23 cellular contexts compared by ENCODE assay signal in the genomic region with DNA sequence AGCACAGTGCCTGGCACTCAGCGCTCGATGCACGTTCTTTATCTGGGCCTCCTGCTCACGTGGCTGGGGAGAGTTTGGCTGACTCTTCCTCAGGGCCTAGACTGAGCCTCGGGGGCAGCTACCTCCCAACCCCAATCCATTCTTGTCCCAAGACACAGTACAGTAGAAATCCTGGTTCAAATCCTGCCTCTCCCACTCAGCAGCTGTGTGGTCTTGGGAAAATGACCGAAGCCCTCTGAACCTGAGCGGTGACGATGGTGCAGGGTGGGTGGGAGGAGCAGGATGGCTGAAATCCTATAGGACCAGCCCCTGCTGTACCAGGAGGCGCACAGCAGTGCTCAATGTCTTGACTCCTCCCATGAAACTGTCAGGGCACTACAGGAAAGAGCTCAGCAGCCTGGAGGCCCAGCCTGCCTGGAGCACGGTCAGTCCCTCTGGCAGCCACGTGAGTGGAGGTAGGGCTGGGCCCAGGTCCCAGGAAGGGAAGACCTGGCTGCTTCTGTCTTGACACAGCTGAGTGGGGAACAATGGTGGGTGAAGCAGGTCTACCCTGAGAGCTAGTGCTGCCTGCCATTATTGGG. TPM values are rescaled to one million over a fixed set of nuclear protein-coding genes. Genes with fewer than 3 reads are reported as not detected.
DNase-seq lines count a peak whose midpoint lies in the region; ATAC-seq, FAIRE-seq and TF ChIP-seq lines count a peak whose summit lies in the region.
"Had no signal": no experiment of that assay in that cellular context is flagged by ENCODE, and none has a peak within 500 bp of the region (broad histone marks: within the 10 kb centered on the region; RNA-seq: fewer than 3 reads in every experiment).

No MANE protein-coding gene starts in this region.

- TF ChIP-seq RAD21 in HCT116 (IDR thresholded peaks at IDR 0.05; ENCODE audit: low read depth): no peak
- no peak for TF ChIP-seq RAD21 in K562 (CRISPR knock-in tag; conservative IDR thresholded peaks at IDR 0.05 in 1 of 2, IDR thresholded peaks at IDR 0.05 in 1 of 2)

- no peak overlapping the region for H3K4me3 ChIP-seq in HCT116 (replicated peaks in 1 of 2; ENCODE audit: low read depth in 1 of 2, low read length in 2 of 2)
- H3K4me3 ChIP-seq in K562: no peak overlapping the region
- H3K4me3 ChIP-seq: BLaER1 treated with 17β-estradiol and CSF1 and Interleukin-3, amounts not matched to agents 10 nM and 100 nM had no signal

- in situ Hi-C loops in K562 (cut with MboI): no loop called here

- FAIRE-seq in K562 (lab: Jason Lieb, UNC): no peak
- FAIRE-seq: HTR-8/SVneo had no signal

- TF ChIP-seq POLR2A in HCT116 (IDR thresholded peaks at IDR 0.05; ENCODE audit: borderline replicate concordance, extremely low read depth, insufficient read depth, insufficient read length) (no peak), K562 (conservative IDR thresholded peaks at IDR 0.05) (no peak)

- 17% methylated on average over 10 of the region's 11 CpGs for WGBS in K562 (ENCODE audit: insufficient coverage, low coverage, missing lambda C conversion rate)

- H3K79me2 ChIP-seq in HCT116 (ENCODE audit: insufficient read depth, low read length) (no peaks in the 10 kb centered on the region), K562 (ENCODE audit: control insufficient read depth, insufficient read depth, low read length) (no peaks in the 10 kb centered on the region)

- peak overlapping the region; percentile 56 for H3K27ac Mint-ChIP-seq in stimulated activated naive B cell treated with anti-CD40 and anti-IgM and Interleukin-4, amounts not matched to agents 10 μg/mL and 1 μg/mL and 100 μg/mL, for 72 hours
- H3K27ac Mint-ChIP-seq: CD8-positive, alpha-beta memory T cell had no signal

- ATAC-seq in HCT116 (peak; percentile 53; the same call in 1 of the 2 replicates), K562 (peak; percentile 53; the same call in 2 of the 3 replicates)
- no peak for ATAC-seq in stimulated activated naive B cell treated with anti-CD40 and anti-IgM and Interleukin-4, amounts not matched to agents 10 μg/mL and 1 μg/mL and 100 μg/mL, for 72 hours (replicated peaks)
- ATAC-seq: SK-N-SH treated with all-trans-retinoic acid at 6 μM for 48 hours had no signal

- no peaks in the 10 kb centered on the region for H3K9me2 ChIP-seq in HCT116 (ENCODE audit: insufficient read depth)

- CTCF ChIA-PET in HCT116 (lab: Charles Lee): interaction anchor here (2.0 kb wide), 1 partner anchor 32 kb away, joined by 6 read pairs; the partner anchor contains the start of gene PDRG1
- CTCF ChIA-PET in K562 (lab: Yijun Ruan, JAX; ENCODE audit: low intra/inter-chr PET ratio): no interaction called here

- H3K4me2 ChIP-seq in HCT116 (ENCODE audit: low read length): no peak overlapping the region
- no peak overlapping the region for H3K4me2 ChIP-seq in K562 (ENCODE audit: insufficient read depth, low read length)
- H3K4me2 ChIP-seq: BLaER1 treated with 17β-estradiol and CSF1 and Interleukin-3, amounts not matched to agents 10 nM and 100 nM had no signal

- H3K9me3 Mint-ChIP-seq in stimulated activated naive B cell treated with anti-CD40 and anti-IgM and Interleukin-4, amounts not matched to agents 10 μg/mL and 1 μg/mL and 100 μg/mL, for 72 hours: peaks cover 0 to 2% of the 10 kb centered on the region in 2 donors

- H3K4me1 Mint-ChIP-seq in stimulated activated naive B cell treated with anti-CD40 and anti-IgM and Interleukin-4, amounts not matched to agents 10 μg/mL and 1 μg/mL and 100 μg/mL, for 72 hours: peaks cover 32 to 45% of the 10 kb centered on the region in 2 donors
- H3K4me1 Mint-ChIP-seq: CD8-positive, alpha-beta memory T cell had no signal

- H3K9ac ChIP-seq in HCT116 (ENCODE audit: low read length): no peak overlapping the region
- 0 out of 4 replicates have a peak overlapping the region, but pooled peaks of 1 of the 2 experiments have one; percentile 43 for H3K9ac ChIP-seq in K562 (ENCODE audit: insufficient read depth in 1 of 2, low read depth in 2 of 2, low read length in 2 of 2)
- H3K9ac ChIP-seq: BLaER1 treated with 17β-estradiol and CSF1 and Interleukin-3, amounts not matched to agents 10 nM and 100 nM had no signal

- intact Hi-C loops in HCT116 (cut with micrococcal nuclease): no loop called here
- intact Hi-C loops in K562 (cut with micrococcal nuclease): no loop called here

- H3K4me1 ChIP-seq in HCT116 (ENCODE audit: control insufficient read depth in 1 of 2, insufficient read depth in 2 of 2, low read length in 2 of 2) (no peaks in the 10 kb centered on the region), K562 (replicated peaks in 1 of 2; ENCODE audit: control insufficient read depth in 2 of 2, insufficient read depth in 2 of 2, low read length in 2 of 2) (peaks cover 16 to 19% of the 10 kb centered on the region in 2 experiments)

- RAD21 ChIA-PET in HCT116 (lab: Charles Lee; ENCODE audit: low non-redundant PET in 1 of 2, low total read pairs in 2 of 2, uncharacterized antibody in 2 of 2, unreplicated experiment in 2 of 2): interaction anchor here in 1 of 2 experiments (0.6 kb wide), 1 partner anchor 67 kb away, joined by 3 read pairs; no protein-coding TSS in a partner anchor

- H2AFZ ChIP-seq in HCT116 (ENCODE audit: low read depth, low read length, poor library complexity, severe bottlenecking) (no peak overlapping the region), K562 (ENCODE audit: low read depth, low read length) (no peak overlapping the region)

- no TSS peak for BruUV-seq in HCT116 (replicated peaks; lab: Mats Ljungman, UMichigan)
- BruUV-seq in K562 (replicated peaks; lab: Mats Ljungman, UMichigan): no TSS peak

- no peak overlapping the region for H3K27ac ChIP-seq in HCT116 (ENCODE audit: low read depth, low read length)
- H3K27ac ChIP-seq in K562 (ENCODE audit: extremely low read depth, low read depth, low read length): no peak overlapping the region
- H3K27ac ChIP-seq: BLaER1 treated with 17β-estradiol and CSF1 and Interleukin-3, amounts not matched to agents 10 nM and 100 nM had no signal

- TF ChIP-seq CTCF in HCT116 (IDR thresholded peaks at IDR 0.05 in 2 of 3, conservative IDR thresholded peaks at IDR 0.05 in 1 of 3; ENCODE audit: borderline replicate concordance in 1 of 3, insufficient read depth in 1 of 3, low read depth in 2 of 3, low read length in 2 of 3) (no peak), K562 (IDR thresholded peaks at IDR 0.05 in 2 of 3, conservative IDR thresholded peaks at IDR 0.05 in 1 of 3; ENCODE audit: insufficient read depth in 2 of 3, low read depth in 1 of 3, low read length in 3 of 3) (no peak)

- TF ChIP-seq EP300 in K562 (IDR thresholded peaks at IDR 0.05; ENCODE audit: low read length): no peak

- H3K9me1 ChIP-seq in K562 (ENCODE audit: control insufficient read depth, insufficient read depth, low read length): peaks cover 3% of the 10 kb centered on the region

- POLR2A ChIA-PET in HCT116 (lab: Charles Lee): no interaction called here
- POLR2A ChIA-PET in K562 (lab: Yijun Ruan, JAX): interaction anchor here (0.5 to 0.8 kb wide), 2 partner anchors 9 to 75 kb away, joined by 3 to 4 read pairs; partner anchors contain the start of gene FOXS1

- H3K27me3 ChIP-seq in HCT116 (ENCODE audit: insufficient read depth, low read length) (no peaks in the 10 kb centered on the region), K562 (ENCODE audit: control insufficient read depth in 2 of 2, insufficient read depth in 2 of 2, low read length in 2 of 2) (peaks cover 1 to 43% of the 10 kb centered on the region in 2 experiments; a peak in 3 of 5 replicates)
- H3K27me3 ChIP-seq: BLaER1 treated with 17β-estradiol and CSF1 and Interleukin-3, amounts not matched to agents 10 nM and 100 nM had no signal

- H4K20me1 ChIP-seq in HCT116 (ENCODE audit: insufficient read depth) (no peaks in the 10 kb centered on the region), K562 (replicated peaks; ENCODE audit: control insufficient read depth, insufficient read depth, low read length) (peaks cover 21% of the 10 kb centered on the region)
- H4K20me1 ChIP-seq: BLaER1 treated with 17β-estradiol and CSF1 and Interleukin-3, amounts not matched to agents 10 nM and 100 nM had no signal

- H3K4me3 Mint-ChIP-seq in stimulated activated naive B cell treated with anti-CD40 and anti-IgM and Interleukin-4, amounts not matched to agents 10 μg/mL and 1 μg/mL and 100 μg/mL, for 72 hours: no peak overlapping the region
- H3K4me3 Mint-ChIP-seq: CD8-positive, alpha-beta memory T cell had no signal

- peaks cover 18 to 21% of the 10 kb centered on the region in 2 donors for H3K27me3 Mint-ChIP-seq in stimulated activated naive B cell treated with anti-CD40 and anti-IgM and Interleukin-4, amounts not matched to agents 10 μg/mL and 1 μg/mL and 100 μg/mL, for 72 hours

- peaks cover 3% of the 10 kb centered on the region in 2 donors for H3K36me3 Mint-ChIP-seq in stimulated activated naive B cell treated with anti-CD40 and anti-IgM and Interleukin-4, amounts not matched to agents 10 μg/mL and 1 μg/mL and 100 μg/mL, for 72 hours
- H3K36me3 Mint-ChIP-seq: CD8-positive, alpha-beta memory T cell had no signal

- no peak for DNase-seq in HCT116 (ENCODE audit: low read depth, low spot score)
- DNase-seq in K562 (ENCODE audit: extremely low read depth in 1 of 4, low spot score in 3 of 4): no peak
- peak; percentile 51 for DNase-seq in iPS-NIHi7 (ENCODE audit: extremely low spot score)
- DNase-seq in stimulated activated naive B cell treated with anti-CD40 and anti-IgM and Interleukin-4, amounts not matched to agents 10 μg/mL and 1 μg/mL and 100 μg/mL, for 72 hours: no peak
- no peak for DNase-seq in stimulated activated naive CD4-positive, alpha-beta T cell (lab: John Stamatoyannopoulos, UW)
- no peak for DNase-seq in germinal center (ENCODE audit: low spot score)
- no peak for DNase-seq in NCI-H1048 (lab: John Stamatoyannopoulos, UW)
- DNase-seq: CD8-positive, alpha-beta memory T cell; DMS53; HCEC 1CT; MM.1S; NCI-H1092 treated with DMSO at 0.1 percent for 48 hours; NCI-H146; NCI-H2029 treated with DMSO at 0.1 percent for 48 hours; NCI-H510A; NCI-H82; OCI-M1; SHP77 treated with DMSO at 0.1 percent for 48 hours had no signal

- H3K9me3 ChIP-seq in HCT116 (ENCODE audit: control insufficient read depth in 1 of 2, insufficient read depth in 1 of 2, low read depth in 1 of 2, low read length in 2 of 2) (no peaks in the 10 kb centered on the region), K562 (replicated peaks; ENCODE audit: control insufficient read depth, insufficient read depth, low read depth, low read length) (no peaks in the 10 kb centered on the region)
- H3K9me3 ChIP-seq: BLaER1 treated with 17β-estradiol and CSF1 and Interleukin-3, amounts not matched to agents 10 nM and 100 nM had no signal

- H3K36me3 ChIP-seq in HCT116 (ENCODE audit: control insufficient read depth in 1 of 2, insufficient read depth in 2 of 2, low read length in 2 of 2): no peaks in the 10 kb centered on the region
- no peaks in the 10 kb centered on the region for H3K36me3 ChIP-seq in K562 (ENCODE audit: control insufficient read depth, insufficient read depth, low read length)
- H3K36me3 ChIP-seq: BLaER1 treated with 17β-estradiol and CSF1 and Interleukin-3, amounts not matched to agents 10 nM and 100 nM had no signal

RNA-seq across cellular contexts. Expression of gene PDRG1, which starts 31.5 kb away (rescaled TPM):
- total RNA-seq in HCT116 (2021; ENCODE audit: unreplicated experiment) (18.7 TPM), K562 (2014; rRNA removed) (19.9 and 22.2 TPM in 2 replicates), K562 (2014; rRNA removed; fragmentation: Illumina TruSeq; extraction: Trizol) (11.6 and 12.6 TPM in 2 replicates), K562 (2015; rRNA removed; fragmentation: Illumina TruSeq; extraction: Trizol) (13.4 and 14.1 TPM in 2 replicates), K562 (2021) (25.2 and 26.1 TPM in 2 replicates)
- polyA plus RNA-seq in HCT116 (2012): 18.1 and 20.0 TPM in 2 replicates
- total RNA-seq in K562 (2011; cell fraction: chromatin; rRNA removed; ENCODE audit: low replicate concordance): 7.2 and 10.9 TPM in 2 replicates
- 8.9 and 9.8 TPM in 2 replicates for total RNA-seq in K562 (2011; cell fraction: nucleolus; rRNA removed)
- total RNA-seq in K562 (2011; cell fraction: nucleoplasm; rRNA removed): 10.8 and 12.4 TPM in 2 replicates
- polyA plus RNA-seq in K562 (2011; rRNA removed) (24.8 and 27.8 TPM in 2 replicates), K562 (2014; fragmentation: Illumina TruSeq; extraction: Trizol) (23.4 and 24.6 TPM in 2 replicates), K562 (2014; fragmentation: Nextera tagmentation; extraction: Ambion mirVana) (10 to 100 TPM; 38.5 to 58.6 TPM), K562 (2014; rRNA removed) (31.6 and 32.2 TPM in 2 replicates)
- polyA plus RNA-seq in K562 (2011; cell fraction: cytosol; rRNA removed): 23.2 and 23.9 TPM in 2 replicates
- 13.6 and 15.4 TPM in 2 replicates for polyA plus RNA-seq in K562 (2011; cell fraction: nucleus; rRNA removed)
- 20.8 and 24.1 TPM in 2 replicates for polyA plus RNA-seq in K562 (2012)
- 6.9 and 8.1 TPM in 2 replicates for polyA minus RNA-seq in K562 (2011; rRNA and poly(A)+ RNA removed)
- polyA minus RNA-seq in K562 (2011; cell fraction: cytosol; rRNA and poly(A)+ RNA removed): 6.5 TPM in 2 replicates
- polyA minus RNA-seq in K562 (2011; cell fraction: nucleus; rRNA and poly(A)+ RNA removed): 4.8 and 5.6 TPM in 2 replicates

RNA-seq across cellular contexts. Expression of gene XKR7, which starts 47.6 kb away (rescaled TPM):
- total RNA-seq in HCT116 (2021; ENCODE audit: unreplicated experiment) (not detected), K562 (2014; rRNA removed) (not detected in 2 replicates), K562 (2014; rRNA removed; fragmentation: Illumina TruSeq; extraction: Trizol) (not detected in 2 replicates), K562 (2015; rRNA removed; fragmentation: Illumina TruSeq; extraction: Trizol) (not detected in 2 replicates), K562 (2021) (0.02 TPM in 1 of 2 replicates, not detected in the other)
- not detected in 2 replicates for polyA plus RNA-seq in HCT116 (2012)
- total RNA-seq in K562 (2011; cell fraction: chromatin; rRNA removed; ENCODE audit: low replicate concordance): not detected in 2 replicates
- not detected in 2 replicates for total RNA-seq in K562 (2011; cell fraction: nucleolus; rRNA removed)
- not detected in 2 replicates for total RNA-seq in K562 (2011; cell fraction: nucleoplasm; rRNA removed)
- polyA plus RNA-seq in K562 (2011; rRNA removed) (not detected in 2 replicates), K562 (2014; fragmentation: Illumina TruSeq; extraction: Trizol) (not detected in 2 replicates), K562 (2014; fragmentation: Nextera tagmentation; extraction: Ambion mirVana) (not detected), K562 (2014; rRNA removed) (not detected in 2 replicates)
- under 0.01 TPM in 1 of 2 replicates, not detected in the other for polyA plus RNA-seq in K562 (2011; cell fraction: cytosol; rRNA removed)
- polyA plus RNA-seq in K562 (2011; cell fraction: nucleus; rRNA removed): not detected in 2 replicates
- polyA plus RNA-seq in K562 (2012): not detected in 2 replicates
- polyA minus RNA-seq in K562 (2011; rRNA and poly(A)+ RNA removed): not detected in 2 replicates
- not detected in 2 replicates for polyA minus RNA-seq in K562 (2011; cell fraction: cytosol; rRNA and poly(A)+ RNA removed)
- not detected in 2 replicates for polyA minus RNA-seq in K562 (2011; cell fraction: nucleus; rRNA and poly(A)+ RNA removed)
- total RNA-seq: CD8-positive, alpha-beta memory T cell; LHCN-M2; RPMI7951 had no signal

RNA-seq across cellular contexts. Expression of gene TTLL9, which starts 49.9 kb away (rescaled TPM):
- total RNA-seq in HCT116 (2021; ENCODE audit: unreplicated experiment): not detected
- polyA plus RNA-seq in HCT116 (2012): 0.03 and 0.12 TPM in 2 replicates
- total RNA-seq in K562 (2011; cell fraction: chromatin; rRNA removed; ENCODE audit: low replicate concordance): not detected in 2 replicates
- total RNA-seq in K562 (2011; cell fraction: nucleolus; rRNA removed): not detected in 2 replicates
- not detected in 2 replicates for total RNA-seq in K562 (2011; cell fraction: nucleoplasm; rRNA removed)
- not detected in 2 replicates for total RNA-seq in K562 (2014; rRNA removed)
- not detected in 2 replicates for total RNA-seq in K562 (2014; rRNA removed; fragmentation: Illumina TruSeq; extraction: Trizol)
- not detected in 2 replicates for total RNA-seq in K562 (2015; rRNA removed; fragmentation: Illumina TruSeq; extraction: Trizol)
- not detected in 2 replicates for total RNA-seq in K562 (2021)
- polyA plus RNA-seq in K562 (2011; rRNA removed): not detected in 2 replicates
- polyA plus RNA-seq in K562 (2011; cell fraction: cytosol; rRNA removed): not detected in 2 replicates
- not detected in 2 replicates for polyA plus RNA-seq in K562 (2011; cell fraction: nucleus; rRNA removed)
- polyA plus RNA-seq in K562 (2012): not detected in 2 replicates
- polyA plus RNA-seq in K562 (2014; fragmentation: Illumina TruSeq; extraction: Trizol): not detected in 2 replicates
- under 1 TPM in 1 of 2 experiments, not detected in 1; 0.06 TPM for polyA plus RNA-seq in K562 (2014; fragmentation: Nextera tagmentation; extraction: Ambion mirVana)
- polyA plus RNA-seq in K562 (2014; rRNA removed): 0.07 TPM in 1 of 2 replicates, not detected in the other
- polyA minus RNA-seq in K562 (2011; rRNA and poly(A)+ RNA removed): not detected in 2 replicates
- not detected in 2 replicates for polyA minus RNA-seq in K562 (2011; cell fraction: cytosol; rRNA and poly(A)+ RNA removed)
- not detected in 2 replicates for polyA minus RNA-seq in K562 (2011; cell fraction: nucleus; rRNA and poly(A)+ RNA removed)
- total RNA-seq: CD8-positive, alpha-beta memory T cell; LHCN-M2; RPMI7951 had no signal
- polyA plus RNA-seq: CD8-positive, alpha-beta memory T cell had no signal

RNA-seq across cellular contexts. Expression of gene DUSP15, which starts 50.0 kb away (rescaled TPM):
- total RNA-seq in HCT116 (2021; ENCODE audit: unreplicated experiment) (not detected), K562 (2014; rRNA removed) (not detected in 2 replicates), K562 (2014; rRNA removed; fragmentation: Illumina TruSeq; extraction: Trizol) (not detected in 2 replicates), K562 (2015; rRNA removed; fragmentation: Illumina TruSeq; extraction: Trizol) (not detected in 2 replicates), K562 (2021) (not detected in 2 replicates)
- polyA plus RNA-seq in HCT116 (2012): not detected in 2 replicates
- total RNA-seq in K562 (2011; cell fraction: chromatin; rRNA removed; ENCODE audit: low replicate concordance): 0.53 TPM in 1 of 2 replicates, not detected in the other
- total RNA-seq in K562 (2011; cell fraction: nucleolus; rRNA removed): 0.33 and 0.39 TPM in 2 replicates
- total RNA-seq in K562 (2011; cell fraction: nucleoplasm; rRNA removed): 0.29 and 0.84 TPM in 2 replicates
- polyA plus RNA-seq in K562 (2011; rRNA removed) (not detected in 2 replicates), K562 (2014; fragmentation: Illumina TruSeq; extraction: Trizol) (not detected in 2 replicates), K562 (2014; fragmentation: Nextera tagmentation; extraction: Ambion mirVana) (not detected), K562 (2014; rRNA removed) (0.34 and 0.66 TPM in 2 replicates)
- 0.09 and 0.16 TPM in 2 replicates for polyA plus RNA-seq in K562 (2011; cell fraction: cytosol; rRNA removed)
- polyA plus RNA-seq in K562 (2011; cell fraction: nucleus; rRNA removed): 0.15 and 0.28 TPM in 2 replicates
- 0.22 TPM in 1 of 2 replicates, not detected in the other for polyA plus RNA-seq in K562 (2012)
- not detected in 2 replicates for polyA minus RNA-seq in K562 (2011; rRNA and poly(A)+ RNA removed)
- not detected in 2 replicates for polyA minus RNA-seq in K562 (2011; cell fraction: cytosol; rRNA and poly(A)+ RNA removed)
- not detected in 2 replicates for polyA minus RNA-seq in K562 (2011; cell fraction: nucleus; rRNA and poly(A)+ RNA removed)
- total RNA-seq: CD8-positive, alpha-beta memory T cell; RPMI7951 had no signal
- polyA plus RNA-seq: CD8-positive, alpha-beta memory T cell had no signal

Comparison
In these comparisons a context has a peak if more than half of its experiments do, and no peak if none do; other contexts are left out.
1. ATAC-seq: peak in HCT116 (single experiment) and K562 (single experiment); none in stimulated activated naive B cell treated with anti-CD40 and anti-IgM and Interleukin-4, amounts not matched to agents 10 μg/mL and 1 μg/mL and 100 μg/mL, for 72 hours (0 of 2).